Comparison of ENCODE assay signal across 8 cellular contexts in genomic region chr14:44960146-44960545, GRCh38. TPM values are rescaled to one million over a fixed set of nuclear protein-coding genes. Genes with fewer than 3 reads are reported as not detected.
DNase-seq lines count a peak whose midpoint lies in the region; ATAC-seq and TF ChIP-seq lines count a peak whose summit lies in the region.

No MANE protein-coding gene starts in this region.

- no peak overlapping the region for H2AFZ ChIP-seq in DND-41 (ENCODE audit: low read depth, low read length)
- H2AFZ ChIP-seq in Karpas-422 (ENCODE audit: low read length), result no peak overlapping the region
- no peak overlapping the region for H2AFZ ChIP-seq in neural progenitor cell (replicated peaks)

- H3K27ac Mint-ChIP-seq in neural progenitor cell, result peak overlapping the region; percentile 90

- DNase-seq in DND-41, result no peak
- peak; percentile 60 for DNase-seq in Karpas-422
- no peak for DNase-seq in coronary artery (ENCODE audit: low spot score)
- no peak for DNase-seq in neural progenitor cell (ENCODE audit: low spot score)
- no peak for DNase-seq in NCI-H2227 (lab: John Stamatoyannopoulos, UW; ENCODE audit: unreplicated experiment)
- DNase-seq in HPDE6-E6E7 (ENCODE audit: extremely low spot score), result no peak
- no peak for DNase-seq in MV-4-11 (lab: John Stamatoyannopoulos, UW)

- H3F3A ChIP-seq in neural progenitor cell (ENCODE audit: low read depth), result peaks cover 20% of the 10 kb centered on the region

- H3K4me2 ChIP-seq in DND-41 (ENCODE audit: insufficient read depth, low read length) (peak overlapping the region; percentile 75), Karpas-422 (ENCODE audit: low read depth, low read length, poor library complexity, severe bottlenecking) (peak overlapping the region; percentile 87), neural progenitor cell (peak overlapping the region; percentile 82)

- H3K36me3 ChIP-seq in DND-41 (ENCODE audit: insufficient read depth, low read length) (no peaks in the 10 kb centered on the region; the same call in 1 of the 2 replicates), Karpas-422 (ENCODE audit: insufficient read depth, low read length) (peaks cover 14% of the 10 kb centered on the region), neural progenitor cell (no peaks in the 10 kb centered on the region)

- H3K9me3 Mint-ChIP-seq in neural progenitor cell, result peaks cover 24% of the 10 kb centered on the region

- peak overlapping the region; percentile 88 to 89; a peak in 3 of 4 replicates for H3K4me3 ChIP-seq in DND-41 (ENCODE audit: low read depth in 1 of 2, low read length in 2 of 2)
- H3K4me3 ChIP-seq in Karpas-422 (ENCODE audit: low read length), result peak overlapping the region; percentile 78
- peak overlapping the region; percentile 81 for H3K4me3 ChIP-seq in coronary artery
- peak overlapping the region; percentile 78 for H3K4me3 ChIP-seq in neural progenitor cell

- H3K4me1 Mint-ChIP-seq in neural progenitor cell, result peaks cover 23% of the 10 kb centered on the region

- H3K9ac ChIP-seq in DND-41 (ENCODE audit: low read depth, low read length) (peak overlapping the region; percentile 73), Karpas-422 (ENCODE audit: low read length) (peak overlapping the region; percentile 78), neural progenitor cell (peak overlapping the region; percentile 67)

- H3K9me3 ChIP-seq in DND-41 (ENCODE audit: insufficient read depth, low read length, severe bottlenecking) (no peaks in the 10 kb centered on the region), Karpas-422 (ENCODE audit: low read length) (no peaks in the 10 kb centered on the region), neural progenitor cell (ENCODE audit: low read depth) (no peaks in the 10 kb centered on the region)

- H3K4me3 Mint-ChIP-seq in neural progenitor cell, result no peak overlapping the region

- H3K4me1 ChIP-seq in DND-41 (ENCODE audit: insufficient read depth, low read length) (peaks cover 53% of the 10 kb centered on the region), Karpas-422 (ENCODE audit: low read length) (peaks cover 35% of the 10 kb centered on the region), neural progenitor cell (peaks cover 7% of the 10 kb centered on the region)

- H3K27me3 ChIP-seq in DND-41 (ENCODE audit: insufficient read depth, low read length, poor library complexity) (no peaks in the 10 kb centered on the region), Karpas-422 (ENCODE audit: low read length) (no peaks in the 10 kb centered on the region), neural progenitor cell (no peaks in the 10 kb centered on the region)

- H3K27me3 Mint-ChIP-seq in neural progenitor cell (ENCODE audit: insufficient read depth, low read depth), result no peaks in the 10 kb centered on the region

- no peak for TF ChIP-seq CTCF in DND-41 (IDR thresholded peaks at IDR 0.05; ENCODE audit: borderline replicate concordance, extremely low read depth, low read length, poor library complexity, severe bottlenecking)
- TF ChIP-seq CTCF in coronary artery (IDR thresholded peaks at IDR 0.05), result no peak
- TF ChIP-seq CTCF in neural progenitor cell (IDR thresholded peaks at IDR 0.05), result no peak

- H3K27ac ChIP-seq in DND-41 (ENCODE audit: low read length) (peak overlapping the region; percentile 93; the same call in 1 of the 2 replicates), Karpas-422 (ENCODE audit: low read length) (peak overlapping the region; percentile 15), coronary artery (no peak overlapping the region), neural progenitor cell (no peak overlapping the region)

- H4K20me1 ChIP-seq in DND-41 (ENCODE audit: insufficient read depth, low read length), result peaks cover 25% of the 10 kb centered on the region
- H4K20me1 ChIP-seq in Karpas-422 (ENCODE audit: insufficient read depth, low read depth, low read length), result peaks cover 4% of the 10 kb centered on the region; the same call in 1 of the 2 replicates
- peaks cover 51% of the 10 kb centered on the region for H4K20me1 ChIP-seq in neural progenitor cell (ENCODE audit: low read depth)

- H3K9me2 ChIP-seq in Karpas-422 (replicated peaks; ENCODE audit: insufficient read depth, low read length), result no peaks in the 10 kb centered on the region

- ATAC-seq in DND-41 (ENCODE audit: insufficient read depth, low read depth) (no peak), HG03442 (IDR thresholded peaks at IDR 0.05; ENCODE audit: unreplicated experiment) (no peak)

- H3K79me2 ChIP-seq in DND-41 (ENCODE audit: insufficient read depth, low read length) (peaks cover 97% of the 10 kb centered on the region), Karpas-422 (ENCODE audit: low read length) (peaks cover 96% of the 10 kb centered on the region), neural progenitor cell (ENCODE audit: low read depth) (peaks cover 92% of the 10 kb centered on the region)

- peaks cover 11% of the 10 kb centered on the region for H3K36me3 Mint-ChIP-seq in neural progenitor cell

RNA-seq across cellular contexts. Expression of gene KLHL28, which starts 1.6 kb away (rescaled TPM):
- 12.8 and 31.4 TPM in 2 replicates for total RNA-seq in Karpas-422 (2014; rRNA removed; shearing (Covaris generic); ENCODE audit: low replicate concordance)
- total RNA-seq in neural progenitor cell (ENCODE audit: low replicate concordance), result 14.8 and 21.8 TPM in 2 replicates

RNA-seq across cellular contexts. Expression of gene TOGARAM1, which starts 1.8 kb away (rescaled TPM):
- 21.5 and 34.2 TPM in 2 replicates for total RNA-seq in Karpas-422 (2014; rRNA removed; shearing (Covaris generic); ENCODE audit: low replicate concordance)
- total RNA-seq in neural progenitor cell (ENCODE audit: low replicate concordance), result 16.2 and 23.1 TPM in 2 replicates

Comparison
In these comparisons a context has a peak if more than half of its experiments do, and no peak if none do; other contexts are left out.
1. H3K27ac ChIP-seq: peak in DND-41 (single experiment) and Karpas-422 (single experiment); none in coronary artery (0 of 2) and neural progenitor cell (single experiment).
2. Peak in every context shown above with its lines, with median percentiles within 50 percentile points of each other: H3K4me2 ChIP-seq, H3K4me3 ChIP-seq and H3K9ac ChIP-seq.